In the genomic region with DNA sequence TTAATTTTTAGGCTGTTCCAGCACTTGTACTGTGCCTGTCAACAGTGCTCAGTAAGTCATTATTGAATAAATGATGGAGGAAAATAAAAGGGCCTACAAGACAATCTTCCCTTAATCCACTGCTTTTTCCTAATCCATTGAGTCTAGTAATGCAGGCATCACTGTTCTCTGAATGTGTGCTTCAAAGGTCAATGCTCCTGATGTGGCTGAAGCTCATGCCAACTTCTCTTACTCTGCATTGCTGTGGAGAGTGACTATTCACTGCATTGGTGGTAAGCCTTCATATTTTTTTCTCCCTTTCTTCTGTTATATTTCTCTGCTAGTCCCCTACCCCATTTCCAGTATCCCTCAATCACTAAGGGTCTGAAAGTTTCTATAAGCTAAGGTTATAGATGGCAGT, we compare ENCODE assay signal across 21 cellular contexts. TPM values are rescaled to one million over a fixed set of nuclear protein-coding genes. Genes with fewer than 3 reads are reported as not detected.
DNase-seq lines count a peak whose midpoint lies in the region; ATAC-seq, FAIRE-seq and TF ChIP-seq lines count a peak whose summit lies in the region.
"Had no signal": no experiment of that assay in that cellular context is flagged by ENCODE, and none has a peak within 500 bp of the region (broad histone marks: within the 10 kb centered on the region; RNA-seq: fewer than 3 reads in every experiment).

No MANE protein-coding gene starts in this region.

- CTCF ChIA-PET in HepG2 (lab: Yijun Ruan, JAX; ENCODE audit: low intra/inter-chr PET ratio, low total read pairs) = no interaction called here
- CTCF ChIA-PET in GM10248 (lab: Yijun Ruan, JAX) = interaction anchor here (0.9 to 2.6 kb wide), 2 partner anchors 8 to 55 kb away, joined by 3 to 9 read pairs; no protein-coding TSS in a partner anchor

- H2AFZ ChIP-seq in HepG2 (ENCODE audit: low read length) (no peak overlapping the region), smooth muscle cell (ENCODE audit: low read depth) (peak overlapping the region; percentile 10)

- H3K27me3 ChIP-seq in liver (ENCODE audit: control insufficient read depth in 4 of 4, insufficient read depth in 4 of 4, low read length in 3 of 4) (no peaks in the 10 kb centered on the region), HepG2 (ENCODE audit: control insufficient read depth in 1 of 2, insufficient read depth in 2 of 2, low read length in 2 of 2) (no peaks in the 10 kb centered on the region), smooth muscle cell (ENCODE audit: low read depth) (no peaks in the 10 kb centered on the region), heart right ventricle (no peaks in the 10 kb centered on the region)
- H3K27me3 ChIP-seq: BLaER1 had no signal

- POLR2A ChIA-PET in HepG2 (lab: Yijun Ruan, JAX) = no interaction called here
- POLR2A ChIA-PET in GM10248 (lab: Yijun Ruan, JAX) = no interaction called here

- H3K4me2 ChIP-seq in HepG2 (ENCODE audit: low read depth, low read length) = no peak overlapping the region
- H3K4me2 ChIP-seq in smooth muscle cell = no peak overlapping the region
- H3K4me2 ChIP-seq: BLaER1 had no signal

- no peak overlapping the region for H3K9ac ChIP-seq in liver (ENCODE audit: low read depth in 1 of 2, low read length in 2 of 2)
- no peak overlapping the region for H3K9ac ChIP-seq in HepG2 (ENCODE audit: insufficient read depth, low read depth, low read length)
- H3K9ac ChIP-seq in smooth muscle cell (ENCODE audit: low read depth) = no peak overlapping the region
- H3K9ac ChIP-seq: BLaER1 had no signal

- intact Hi-C loops in HepG2 (cut with micrococcal nuclease; ENCODE audit: unreplicated experiment) (no loop called here), heart right ventricle (cut with DNase I) (no loop called here)

- H3K9me3 ChIP-seq in liver (ENCODE audit: control insufficient read depth in 4 of 4, low read length in 3 of 4) (peaks cover 0 to 2% (median under 1%) of the 10 kb centered on the region in 4 donors), HepG2 (ENCODE audit: low read length) (peaks cover 6% of the 10 kb centered on the region; the same call in 1 of the 2 replicates), smooth muscle cell (replicated peaks; ENCODE audit: low read depth) (peaks cover 7% of the 10 kb centered on the region), heart right ventricle (peaks cover 0 to 31% (median 13%) of the 10 kb centered on the region in 11 donors)
- H3K9me3 ChIP-seq: Caco-2, HAP-1 had no signal

- no peak for FAIRE-seq in HepG2 (lab: Jason Lieb, UNC)
- FAIRE-seq: A204.1, G401.6, GM12878, H54 had no signal

- TF ChIP-seq EP300 in HepG2 (IDR thresholded peaks at IDR 0.05; ENCODE audit: low read depth in 2 of 2, low read length in 2 of 2) (no peak), HepG2 (CRISPR knock-in tag; IDR thresholded peaks at IDR 0.05; ENCODE audit: borderline replicate concordance) (no peak)

- no peaks in the 10 kb centered on the region for H3F3A ChIP-seq in smooth muscle cell (ENCODE audit: low read depth)

- ATAC-seq in HepG2 (no peak), left lobe of liver (peak; percentile 96), heart right ventricle (no peak)
- ATAC-seq: CD8-positive, alpha-beta T cell; GM12878 had no signal

- in situ Hi-C loops in HepG2 (cut with HindIII; ENCODE audit: extremely low pct_ligation_motif_present, low pct_unique_long_range_greater_than_20kb) = no loop called here

- H3K27ac ChIP-seq in liver (ENCODE audit: low read depth in 1 of 2, low read length in 2 of 2) (no peak overlapping the region), HepG2 (ENCODE audit: extremely low read length, insufficient read depth, low read length) (no peak overlapping the region), smooth muscle cell (ENCODE audit: low read depth) (peak overlapping the region; percentile 2), heart right ventricle (no peak overlapping the region)
- H3K27ac ChIP-seq: 22Rv1, BLaER1, C4-2B had no signal

- H3K79me2 ChIP-seq in HepG2 (ENCODE audit: insufficient read depth, low read length) (no peaks in the 10 kb centered on the region), smooth muscle cell (ENCODE audit: low read depth) (no peaks in the 10 kb centered on the region)

- peak in 1 of 2 donors; percentile 47 for TF ChIP-seq RAD21 in liver (IDR thresholded peaks at IDR 0.05)
- no peak for TF ChIP-seq RAD21 in HepG2 (CRISPR knock-in tag; IDR thresholded peaks at IDR 0.05)

- H3K4me3 ChIP-seq in liver (ENCODE audit: low read depth in 1 of 3, low read length in 3 of 3) = no peak overlapping the region
- no peak overlapping the region for H3K4me3 ChIP-seq in HepG2 (replicated peaks in 1 of 3; ENCODE audit: insufficient read depth in 1 of 3, low read depth in 2 of 3, low read length in 3 of 3)
- H3K4me3 ChIP-seq in smooth muscle cell = no peak overlapping the region
- H3K4me3 ChIP-seq in heart right ventricle = no peak overlapping the region
- H3K4me3 ChIP-seq: BLaER1, GM12878, HAP-1 had no signal

- no peaks in the 10 kb centered on the region for H3K36me3 ChIP-seq in liver (ENCODE audit: control insufficient read depth in 4 of 4, insufficient read depth in 3 of 4, low read depth in 1 of 4, low read length in 3 of 4)
- H3K36me3 ChIP-seq in HepG2 (replicated peaks in 1 of 2; ENCODE audit: control insufficient read depth in 1 of 2, insufficient read depth in 2 of 2, low read length in 2 of 2) = no peaks in the 10 kb centered on the region
- H3K36me3 ChIP-seq in smooth muscle cell (ENCODE audit: low read depth) = no peaks in the 10 kb centered on the region
- no peaks in the 10 kb centered on the region for H3K36me3 ChIP-seq in heart right ventricle
- H3K36me3 ChIP-seq: BLaER1, HAP-1 had no signal

- TF ChIP-seq CTCF in liver (IDR thresholded peaks at IDR 0.05; ENCODE audit: low read depth, low read length, missing input control) (no peak), HepG2 (CRISPR knock-in tag; IDR thresholded peaks at IDR 0.05) (no peak), smooth muscle cell (IDR thresholded peaks at IDR 0.05; ENCODE audit: borderline replicate concordance, insufficient read depth, poor library complexity, severe bottlenecking) (no peak), heart right ventricle (IDR thresholded peaks at IDR 0.05) (no peak), GM10248 (IDR thresholded peaks at IDR 0.05; ENCODE audit: control extremely low read depth, extremely low read depth, low read depth, missing control alignments) (no peak)

- no peak for DNase-seq in HepG2 (ENCODE audit: low spot score)
- no peak for DNase-seq in left lobe of liver (ENCODE audit: low spot score)
- no peak for DNase-seq in smooth muscle cell (lab: John Stamatoyannopoulos, UW; ENCODE audit: unreplicated experiment)
- no peak for DNase-seq in heart right ventricle
- DNase-seq in GM10248 (ENCODE audit: extremely low spot score) = no peak
- DNase-seq: Caco-2; CD4-positive, CD25-positive, alpha-beta regulatory T cell; CD8-positive, alpha-beta T cell; DMS153; DND-41; GOT3; HFFc6 had no signal

- H4K20me1 ChIP-seq in HepG2 (ENCODE audit: insufficient read depth, low read length) (no peaks in the 10 kb centered on the region), smooth muscle cell (ENCODE audit: low read depth) (no peaks in the 10 kb centered on the region)
- H4K20me1 ChIP-seq: BLaER1 had no signal

- BruUV-seq in HepG2 (replicated peaks; lab: Mats Ljungman, UMichigan) = no TSS peak

- H3K4me1 ChIP-seq in liver (ENCODE audit: control insufficient read depth in 4 of 4, insufficient read depth in 4 of 4, low read length in 3 of 4) (peaks cover 2 to 13% (median 4%) of the 10 kb centered on the region in 4 donors), HepG2 (ENCODE audit: insufficient read depth, low read length) (peaks cover 10% of the 10 kb centered on the region), smooth muscle cell (ENCODE audit: low read depth) (peaks cover 7% of the 10 kb centered on the region), heart right ventricle (peaks cover 0 to 11% (median 8%) of the 10 kb centered on the region in 9 donors)
- H3K4me1 ChIP-seq: BLaER1, HAP-1 had no signal

- no peak for TF ChIP-seq POLR2A in HepG2 (IDR thresholded peaks at IDR 0.05; ENCODE audit: insufficient read depth in 1 of 2, low read depth in 2 of 2, low read length in 2 of 2)

TF ChIP-seq in liver, 16 proteins besides CTCF, POLR2A, EP300 and RAD21 (continues in another document):
- no peak for TF ChIP-seq NR2F2 (IDR thresholded peaks at IDR 0.05)
- TF ChIP-seq TAF1 (conservative IDR thresholded peaks at IDR 0.05) = no peak
- no peak for TF ChIP-seq FOXA1 (IDR thresholded peaks at IDR 0.05)

TF ChIP-seq in HepG2, 621 proteins besides CTCF, POLR2A, EP300 and RAD21:
- TF ChIP-seq ZNF720 (CRISPR knock-in tag; IDR thresholded peaks at IDR 0.05) (no peak), ZNF441 (CRISPR knock-in tag; IDR thresholded peaks at IDR 0.05; ENCODE audit: borderline replicate concordance) (no peak)

RNA-seq across cellular contexts. Expression of gene MYO1B, which starts 31.9 kb away (rescaled TPM):
- total RNA-seq in liver (100 to 1,000 TPM in 1 of 2 donors, 10 to 100 TPM in 1; 66.5 to 434 TPM), HepG2 (2016; rRNA removed; fragmentation: Illumina TruSeq; extraction: Trizol) (89.8 and 134 TPM in 2 replicates), left lobe of liver (195 TPM), smooth muscle cell (133 and 146 TPM in 2 replicates), heart right ventricle (10 to 100 TPM in 9 of 10 donors, 1 to 10 TPM in 1; 8.7 to 32.4 (median 15.9) TPM)
- polyA plus RNA-seq in liver (100 to 1,000 TPM in 1 of 2 donors, 10 to 100 TPM in 1; 98.3 to 135 TPM), HepG2 (2011; rRNA removed) (29.5 and 36.9 TPM in 2 replicates), smooth muscle cell (58.8 and 69.1 TPM in 2 replicates), heart right ventricle (10 to 100 TPM in 1 of 2 donors, 1 to 10 TPM in 1; 8.7 to 13.8 TPM)
- total RNA-seq in HepG2 (2016; cell fraction: cytosol; rRNA removed; fragmentation: Illumina TruSeq; extraction: Trizol; ENCODE audit: low read depth) = 6.6 and 8.5 TPM in 2 replicates
- 89.7 and 128 TPM in 2 replicates for total RNA-seq in HepG2 (2016; cell fraction: insoluble cytoplasmic fraction; rRNA removed; fragmentation: Illumina TruSeq; extraction: Trizol)
- total RNA-seq in HepG2 (2016; cell fraction: membrane; rRNA removed; fragmentation: Illumina TruSeq; extraction: Trizol) = 27.4 and 29.4 TPM in 2 replicates
- total RNA-seq in HepG2 (2016; cell fraction: nucleus; rRNA removed; fragmentation: Illumina TruSeq; extraction: Trizol) = 108 and 113 TPM in 2 replicates
- 14.6 and 19.2 TPM in 2 replicates for polyA plus RNA-seq in HepG2 (2011; cell fraction: cytosol; rRNA removed)
- polyA plus RNA-seq in HepG2 (2011; cell fraction: nucleus; rRNA removed) = 34.7 and 34.9 TPM in 2 replicates
- polyA plus RNA-seq in HepG2 (2012) = 29.4 and 36.8 TPM in 2 replicates
- 2.2 and 2.6 TPM in 2 replicates for polyA plus RNA-seq in HepG2 (2016; cell fraction: cytosol; fragmentation: Illumina TruSeq; extraction: Trizol; ENCODE audit: low read depth)
- polyA plus RNA-seq in HepG2 (2016; cell fraction: insoluble cytoplasmic fraction; fragmentation: Illumina TruSeq; extraction: Trizol; ENCODE audit: low read depth) = 101 and 106 TPM in 2 replicates
- 8.4 and 10.5 TPM in 2 replicates for polyA plus RNA-seq in HepG2 (2016; cell fraction: membrane; fragmentation: Illumina TruSeq; extraction: Trizol; ENCODE audit: low read depth)
- polyA plus RNA-seq in HepG2 (2016; cell fraction: nucleus; fragmentation: Illumina TruSeq; extraction: Trizol; ENCODE audit: insufficient read depth, low read depth) = 79.1 and 80.1 TPM in 2 replicates
- 12.3 and 50.8 TPM in 2 replicates for polyA minus RNA-seq in HepG2 (2011; rRNA and poly(A)+ RNA removed; ENCODE audit: low replicate concordance)
- 45.9 and 51.5 TPM in 2 replicates for polyA minus RNA-seq in HepG2 (2011; cell fraction: cytosol; rRNA and poly(A)+ RNA removed)
- polyA minus RNA-seq in HepG2 (2011; cell fraction: nucleus; rRNA and poly(A)+ RNA removed) = 155 and 169 TPM in 2 replicates
- total RNA-seq: CD4-positive, CD25-positive, alpha-beta regulatory T cell had no signal
- polyA plus RNA-seq: CD4-positive, CD25-positive, alpha-beta regulatory T cell had no signal
